Comparison of ENCODE assay signal across 8 cellular contexts in the genomic region with DNA sequence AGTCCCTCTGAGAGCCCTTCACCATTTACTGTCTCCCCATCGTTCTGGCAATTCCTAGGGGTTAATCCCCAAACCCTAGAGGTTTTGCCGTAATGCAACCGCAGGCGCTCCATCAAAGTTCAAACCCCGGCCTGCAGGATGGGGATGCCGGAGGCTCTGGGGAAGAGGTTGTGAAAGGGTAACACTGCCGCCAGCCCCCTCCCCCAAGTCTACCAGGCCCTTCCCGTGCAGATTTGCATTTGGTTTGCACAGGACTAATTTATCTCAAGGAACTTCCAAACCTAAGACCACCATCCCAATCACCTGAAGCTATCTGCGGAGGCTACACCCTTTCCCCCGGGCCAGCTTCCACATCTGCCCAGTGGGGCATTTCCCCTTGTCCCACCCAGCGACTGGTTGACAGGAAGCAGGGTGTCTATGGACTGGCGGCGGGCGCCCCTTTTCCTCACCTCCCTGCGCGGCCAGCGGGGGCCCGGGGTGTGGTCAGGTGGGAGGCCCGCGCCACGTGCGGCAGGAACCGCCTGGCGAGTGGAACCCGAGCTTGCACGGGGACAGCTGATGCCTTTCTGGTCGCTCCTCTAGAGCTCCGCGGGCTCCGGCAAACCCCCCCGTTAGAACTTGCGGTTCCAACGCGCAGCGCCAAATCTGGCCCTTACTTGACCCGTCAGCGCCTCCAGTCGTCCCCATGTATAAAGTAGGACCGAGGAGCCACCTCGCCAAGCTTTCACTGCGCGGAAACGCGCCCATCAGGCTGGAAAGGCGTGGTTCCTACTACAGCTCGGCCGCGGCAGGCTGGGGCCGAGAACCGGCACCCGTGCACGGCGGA. TPM values are rescaled to one million over a fixed set of nuclear protein-coding genes. Genes with fewer than 3 reads are reported as not detected.
DNase-seq lines count a peak whose midpoint lies in the region; ATAC-seq lines count a peak whose summit lies in the region.

No MANE protein-coding gene starts in this region.

- no peak overlapping the region for H3K27ac Mint-ChIP-seq in activated naive CD4-positive, alpha-beta T cell treated with anti-CD3 and anti-CD28 coated beads, Interleukin-2, amount 50 U/mL, for 72 hours

- WGBS in aorta, 2 donors: 9 to 11% methylated on average over 52 to 53 of the region's 53 CpGs

- H3K4me1 ChIP-seq in aorta (ENCODE audit: control insufficient read depth in 1 of 2, insufficient read depth in 2 of 2, low read length in 2 of 2): no peaks in the 10 kb centered on the region

- no peak overlapping the region for H3K4me3 ChIP-seq in aorta (ENCODE audit: low read length in 2 of 2)

- intact Hi-C loops in aorta (cut with DNase I): no loop called here

- H3K36me3 ChIP-seq in aorta (ENCODE audit: control insufficient read depth in 1 of 2, insufficient read depth in 2 of 2, low read length in 1 of 2): peaks cover 0 to 2% of the 10 kb centered on the region in 2 donors

- no peaks in the 10 kb centered on the region for H3K9me3 Mint-ChIP-seq in activated naive CD4-positive, alpha-beta T cell treated with anti-CD3 and anti-CD28 coated beads, Interleukin-2, amount 50 U/mL, for 72 hours

- no peaks in the 10 kb centered on the region for H3K9me3 ChIP-seq in aorta (ENCODE audit: control insufficient read depth, low read length)

- no peaks in the 10 kb centered on the region for H3K27me3 ChIP-seq in aorta (ENCODE audit: control insufficient read depth in 1 of 2, insufficient read depth in 2 of 2, low read length in 1 of 2)

- peak; percentile 43 for DNase-seq in stimulated activated CD4-positive, alpha-beta T cell treated with anti-CD3 and anti-CD28 coated beads, Interleukin-15, amount 100 ng/mL, for 24 hours
- no peak for DNase-seq in stimulated activated CD4-positive, alpha-beta T cell treated with anti-CD3 and anti-CD28 coated beads, Interleukin-1b, Interleukin-23, amount 100 ng/mL, for 48 hours
- no peak for DNase-seq in activated naive CD4-positive, alpha-beta T cell treated with anti-CD3 and anti-CD28 coated beads, Interleukin-2, amount 50 U/mL, for 72 hours (ENCODE audit: low spot score in 2 of 2)
- peak; percentile 70 for DNase-seq in iPS-NIHi11 (ENCODE audit: low spot score)
- peak in 1 of 2 donors; percentile 62 for DNase-seq in aorta
- DNase-seq in SHP77 (lab: John Stamatoyannopoulos, UW): no peak
- no peak for DNase-seq in UCSD-AML1 (lab: John Stamatoyannopoulos, UW; ENCODE audit: unreplicated experiment)
- no peak for DNase-seq in Ammon's horn (ENCODE audit: low spot score)

- peak; percentile 35 to 62 for ATAC-seq in activated naive CD4-positive, alpha-beta T cell treated with anti-CD3 and anti-CD28 coated beads, Interleukin-2, amount 50 U/mL, for 72 hours
- peak; percentile 50 for ATAC-seq in aorta (ENCODE audit: low FRiP score)

- no peaks in the 10 kb centered on the region for H3K36me3 Mint-ChIP-seq in activated naive CD4-positive, alpha-beta T cell treated with anti-CD3 and anti-CD28 coated beads, Interleukin-2, amount 50 U/mL, for 72 hours

- no peak overlapping the region for H3K27ac ChIP-seq in aorta (ENCODE audit: low read depth in 1 of 2, low read length in 2 of 2)

RNA-seq across cellular contexts. Expression of a gene that starts 9.4 kb away (rescaled TPM):
- 1 to 10 TPM in 1 of 2 donors, under 1 TPM in 1; 0.14 to 1.1 TPM for total RNA-seq in activated naive CD4-positive, alpha-beta T cell treated with anti-CD3 and anti-CD28 coated beads, Interleukin-2, amount 50 U/mL, for 72 hours
- total RNA-seq in aorta: under 1 TPM; 0.29 to 0.63 TPM
- polyA plus RNA-seq in aorta: under 1 TPM in 1 of 2 donors, not detected in 1; 0.23 TPM

RNA-seq across cellular contexts. Expression of a gene that starts 39.1 kb away (rescaled TPM):
- 10 to 100 TPM; 29.9 to 77.4 TPM for total RNA-seq in activated naive CD4-positive, alpha-beta T cell treated with anti-CD3 and anti-CD28 coated beads, Interleukin-2, amount 50 U/mL, for 72 hours
- total RNA-seq in aorta: 10 to 100 TPM; 25.9 to 31.1 TPM
- polyA plus RNA-seq in aorta: 10 to 100 TPM; 26.7 to 72.4 TPM

RNA-seq across cellular contexts. Expression of a gene that starts 43.9 kb away (rescaled TPM):
- 100 to 1,000 TPM in 1 of 2 donors, 10 to 100 TPM in 1; 66.4 to 128 TPM for total RNA-seq in activated naive CD4-positive, alpha-beta T cell treated with anti-CD3 and anti-CD28 coated beads, Interleukin-2, amount 50 U/mL, for 72 hours
- total RNA-seq in aorta: 10 to 100 TPM; 40.5 to 49.5 TPM
- polyA plus RNA-seq in aorta: 10 to 100 TPM; 42.8 to 81.0 TPM

Comparison
In these comparisons a context has a peak if more than half of its experiments do, and no peak if none do; other contexts are left out.
1. DNase-seq: peak in stimulated activated CD4-positive, alpha-beta T cell treated with anti-CD3 and anti-CD28 coated beads, Interleukin-15, amount 100 ng/mL, for 24 hours (single experiment) and iPS-NIHi11 (single experiment); none in stimulated activated CD4-positive, alpha-beta T cell treated with anti-CD3 and anti-CD28 coated beads, Interleukin-1b, Interleukin-23, amount 100 ng/mL, for 48 hours (single experiment), activated naive CD4-positive, alpha-beta T cell treated with anti-CD3 and anti-CD28 coated beads, Interleukin-2, amount 50 U/mL, for 72 hours (0 of 2), SHP77 (0 of 2), UCSD-AML1 (single experiment) and Ammon's horn (single experiment).